ENCODE assay signal across 23 cellular contexts in genomic region chr10:8221481-8221880, GRCh38.
DNase-seq lines count a peak whose midpoint lies in the region; ATAC-seq and TF ChIP-seq lines count a peak whose summit lies in the region.
"Had no signal": no experiment of that assay in that cellular context is flagged by ENCODE, and none has a peak within 500 bp of the region (broad histone marks: within the 10 kb centered on the region; RNA-seq: fewer than 3 reads in every experiment).

No MANE protein-coding gene starts in this region.

- no peaks in the 10 kb centered on the region for H4K20me1 ChIP-seq in PC-9 (ENCODE audit: insufficient read depth)

- intact Hi-C loops in heart left ventricle (cut with DNase I) (no loop called here), Right ventricle myocardium inferior (cut with DNase I) (loop anchor here (10.0 kb wide), 1 partner anchor 347 kb away; no protein-coding TSS in a partner anchor), left ventricle myocardium superior (cut with micrococcal nuclease) (no loop called here), psoas muscle (cut with DNase I) (no loop called here), PC-9 (cut with micrococcal nuclease; ENCODE audit: unreplicated experiment) (no loop called here)

- no peaks in the 10 kb centered on the region for H3K36me3 ChIP-seq in heart left ventricle
- no peaks in the 10 kb centered on the region for H3K36me3 ChIP-seq in psoas muscle (ENCODE audit: insufficient read depth in 1 of 2, low read depth in 1 of 2)
- no peaks in the 10 kb centered on the region for H3K36me3 ChIP-seq in PC-9 (ENCODE audit: low read depth)

- no peak overlapping the region for H2AFZ ChIP-seq in PC-9

- CTCF ChIA-PET in PC-9 (lab: Charles Lee): no interaction called here

- no TSS peak for BruUV-seq in PC-9 (replicated peaks; lab: Mats Ljungman, UMichigan)

- H3K27ac ChIP-seq in heart left ventricle: peak overlapping the region in 4 of 12 donors; percentile 3 to 31 (median 9)
- no peak overlapping the region for H3K27ac ChIP-seq in psoas muscle
- no peak overlapping the region for H3K27ac ChIP-seq in PC-9
- H3K27ac ChIP-seq: KMS-11 had no signal

- no peaks in the 10 kb centered on the region for H3K79me2 ChIP-seq in PC-9 (ENCODE audit: low read depth)

- peaks cover 0 to 6% (median 0%) of the 10 kb centered on the region in 12 donors for H3K4me1 ChIP-seq in heart left ventricle
- no peaks in the 10 kb centered on the region for H3K4me1 ChIP-seq in psoas muscle
- H3K4me1 ChIP-seq in PC-9 (replicated peaks; ENCODE audit: insufficient read depth): no peaks in the 10 kb centered on the region

- TF ChIP-seq POLR2A in heart left ventricle (IDR thresholded peaks at IDR 0.05): no peak

- H3F3A ChIP-seq in PC-9 (ENCODE audit: insufficient read depth, low read depth): no peaks in the 10 kb centered on the region

- TF ChIP-seq CTCF in heart left ventricle (IDR thresholded peaks at IDR 0.05): no peak
- no peak for TF ChIP-seq CTCF in psoas muscle (IDR thresholded peaks at IDR 0.05)
- no peak for TF ChIP-seq CTCF in PC-9 (conservative IDR thresholded peaks at IDR 0.05)

- no peak overlapping the region for H3K4me2 ChIP-seq in PC-9
- H3K4me2 ChIP-seq: KMS-11 had no signal

- POLR2A ChIA-PET in PC-9 (lab: Charles Lee; ENCODE audit: unreplicated experiment): no interaction called here

- peaks cover 0 to 7% (median 0%) of the 10 kb centered on the region in 12 donors for H3K9me3 ChIP-seq in heart left ventricle
- H3K9me3 ChIP-seq in psoas muscle: no peaks in the 10 kb centered on the region
- no peaks in the 10 kb centered on the region for H3K9me3 ChIP-seq in PC-9 (ENCODE audit: insufficient read depth, low read depth)

- ATAC-seq in heart left ventricle: peak in 2 of 4 donors; percentile 31 to 78
- ATAC-seq in Right ventricle myocardium inferior: no peak
- ATAC-seq in left ventricle myocardium superior: peak; percentile 50
- ATAC-seq in psoas muscle: no peak
- no peak for ATAC-seq in HG02763 (IDR thresholded peaks at IDR 0.05; ENCODE audit: unreplicated experiment)
- ATAC-seq: HCT116, PC-3 had no signal

- H3K9me2 ChIP-seq in PC-9 (ENCODE audit: insufficient read depth): no peaks in the 10 kb centered on the region

- peak in 4 of 5 donors; percentile 29 to 52 (median 35) for DNase-seq in heart left ventricle
- DNase-seq in Right ventricle myocardium inferior (ENCODE audit: missing footprints): no peak
- peak; percentile 35 for DNase-seq in left ventricle myocardium superior
- DNase-seq in psoas muscle: no peak
- no peak for DNase-seq in kidney tubule cell (ENCODE audit: low spot score)
- DNase-seq in activated CD4-positive, CD25-positive, alpha-beta regulatory T cell (lab: John Stamatoyannopoulos, UW): no peak
- DNase-seq in PC-9: no peak
- DNase-seq: 8988T; ACHN; Calu3; DMS79 treated with DMSO at 0.1 percent for 48 hours; GF-D8; MM.1S; NCI-H2029; NCI-H446; NCI-H524 treated with DMSO at 0.1 percent for 48 hours; NCI-H82; NK-92 treated with Interleukin-12 subunit alpha and Interleukin-12 subunit beta, amount 100 ng/mL, for 24 hours; PC-3; SHP77 had no signal

- H3K4me3 ChIP-seq in heart left ventricle: peak overlapping the region in 9 of 12 donors; percentile 7 to 37 (median 19)
- H3K4me3 ChIP-seq in psoas muscle: peak overlapping the region; percentile 15
- no peak overlapping the region for H3K4me3 ChIP-seq in PC-9

- WGBS in heart left ventricle, 4 donors: 34 to 49% (median 38%) methylated on average over 7 of the region's 7 CpGs
- 49 to 59% (median 58%) methylated on average over 7 of the region's 7 CpGs for WGBS in psoas muscle, 3 donors

- H3K27me3 ChIP-seq in heart left ventricle (no peaks in the 10 kb centered on the region), psoas muscle (ENCODE audit: insufficient read depth in 3 of 3, low read length in 2 of 3) (no peaks in the 10 kb centered on the region), PC-9 (ENCODE audit: insufficient read depth, low read depth) (no peaks in the 10 kb centered on the region)

Comparison
In these comparisons a context has a peak if more than half of its experiments do, and no peak if none do; other contexts are left out.
1. DNase-seq: peak in heart left ventricle (4 of 5) and left ventricle myocardium superior (single experiment); none in Right ventricle myocardium inferior (single experiment), psoas muscle (0 of 2), kidney tubule cell (single experiment), activated CD4-positive, CD25-positive, alpha-beta regulatory T cell (0 of 4) and PC-9 (0 of 2).